In genomic region chr2:168976034-168976654, GRCh38 we compare ENCODE assay signal across 14 cellular contexts. TPM values are rescaled to one million over a fixed set of nuclear protein-coding genes. Genes with fewer than 3 reads are reported as not detected.
DNase-seq lines count a peak whose midpoint lies in the region; ATAC-seq and TF ChIP-seq lines count a peak whose summit lies in the region.
"Had no signal": no experiment of that assay in that cellular context is flagged by ENCODE, and none has a peak within 500 bp of the region (broad histone marks: within the 10 kb centered on the region; RNA-seq: fewer than 3 reads in every experiment).

No MANE protein-coding gene starts in this region.

- ATAC-seq in Right ventricle myocardium inferior (peak; percentile 37), HG02763 (IDR thresholded peaks at IDR 0.05; ENCODE audit: unreplicated experiment) (no peak), GM21786 (IDR thresholded peaks at IDR 0.05; ENCODE audit: unreplicated experiment) (no peak)
- ATAC-seq in stimulated activated naive CD8-positive, alpha-beta T cell treated with anti-CD3 and anti-CD28 coated beads, Interleukin-15, amount 100 ng/mL, for 72 hours, result peak; percentile 59

- H3K4me1 Mint-ChIP-seq in stimulated activated naive CD8-positive, alpha-beta T cell treated with anti-CD3 and anti-CD28 coated beads, Interleukin-15, amount 100 ng/mL, for 72 hours, result no peaks in the 10 kb centered on the region
- H3K4me1 Mint-ChIP-seq: activated naive CD4-positive, alpha-beta T cell treated with anti-CD3 and anti-CD28 coated beads, Interleukin-2, amount 10 ng/mL, durations not matched to agents 7 days and 5 days had no signal

- no peaks in the 10 kb centered on the region for H3K4me1 ChIP-seq in right atrium auricular region
- H3K4me1 ChIP-seq: stomach had no signal

- H3K4me3 Mint-ChIP-seq in stimulated activated naive CD8-positive, alpha-beta T cell treated with anti-CD3 and anti-CD28 coated beads, Interleukin-15, amount 100 ng/mL, for 72 hours, result no peak overlapping the region
- H3K4me3 Mint-ChIP-seq: activated naive CD4-positive, alpha-beta T cell treated with anti-CD3 and anti-CD28 coated beads, Interleukin-2, amount 10 ng/mL, durations not matched to agents 7 days and 5 days had no signal

- H3K27ac Mint-ChIP-seq in stimulated activated naive CD8-positive, alpha-beta T cell treated with anti-CD3 and anti-CD28 coated beads, Interleukin-15, amount 100 ng/mL, for 72 hours, result no peak overlapping the region
- H3K27ac Mint-ChIP-seq: activated naive CD4-positive, alpha-beta T cell treated with anti-CD3 and anti-CD28 coated beads, Interleukin-2, amount 10 ng/mL, durations not matched to agents 7 days and 5 days had no signal

- no peaks in the 10 kb centered on the region for H3K27me3 Mint-ChIP-seq in stimulated activated naive CD8-positive, alpha-beta T cell treated with anti-CD3 and anti-CD28 coated beads, Interleukin-15, amount 100 ng/mL, for 72 hours
- H3K27me3 Mint-ChIP-seq: activated naive CD4-positive, alpha-beta T cell treated with anti-CD3 and anti-CD28 coated beads, Interleukin-2, amount 10 ng/mL, durations not matched to agents 7 days and 5 days had no signal

- H3K36me3 ChIP-seq in right atrium auricular region, result no peaks in the 10 kb centered on the region
- H3K36me3 ChIP-seq: stomach had no signal

- DNase-seq in Right ventricle myocardium inferior (ENCODE audit: missing footprints) (no peak), right atrium auricular region (ENCODE audit: low spot score) (no peak), NCI-H748 treated with DMSO at 0.1 percent for 48 hours (lab: John Stamatoyannopoulos, UW) (peak; percentile 24), cerebellar cortex (ENCODE audit: low spot score) (peak; percentile 1)
- no peak for DNase-seq in stimulated activated naive CD8-positive, alpha-beta T cell treated with anti-CD3 and anti-CD28 coated beads, Interleukin-15, amount 100 ng/mL, for 72 hours
- no peak for DNase-seq in effector CD4-positive, alpha-beta T cell
- DNase-seq: activated CD4-positive, alpha-beta T cell treated with anti-CD3 and anti-CD28 coated beads, Interleukin-2, amount 50 U/mL, for 4 hours; activated naive CD4-positive, alpha-beta T cell treated with anti-CD3 and anti-CD28 coated beads, Interleukin-2, amount 10 ng/mL, durations not matched to agents 7 days and 5 days; NK-92 treated with Interleukin-12 subunit alpha and Interleukin-12 subunit beta, amount 100 ng/mL, for 24 hours; stimulated activated CD4-positive, alpha-beta T cell treated with anti-CD3 and anti-CD28 coated beads, Interleukin-4, amount 100 ng/mL, for 24 hours; stomach had no signal

- H3K9me3 Mint-ChIP-seq in stimulated activated naive CD8-positive, alpha-beta T cell treated with anti-CD3 and anti-CD28 coated beads, Interleukin-15, amount 100 ng/mL, for 72 hours, result no peaks in the 10 kb centered on the region
- H3K9me3 Mint-ChIP-seq: activated naive CD4-positive, alpha-beta T cell treated with anti-CD3 and anti-CD28 coated beads, Interleukin-2, amount 10 ng/mL, durations not matched to agents 7 days and 5 days had no signal

- no peak overlapping the region for H3K4me3 ChIP-seq in right atrium auricular region
- H3K4me3 ChIP-seq: stomach had no signal

- no peak for TF ChIP-seq CTCF in right atrium auricular region (IDR thresholded peaks at IDR 0.05)

- peak overlapping the region in 1 of 2 donors; percentile 61 for H3K27ac ChIP-seq in right atrium auricular region
- H3K27ac ChIP-seq: stomach had no signal

- no peaks in the 10 kb centered on the region for H3K9me3 ChIP-seq in right atrium auricular region
- H3K9me3 ChIP-seq: stomach had no signal

- intact Hi-C loops in Right ventricle myocardium inferior (cut with DNase I), result no loop called here

- H3K27me3 ChIP-seq in right atrium auricular region, result no peaks in the 10 kb centered on the region
- H3K27me3 ChIP-seq: stomach had no signal

RNA-seq across cellular contexts. Expression of gene ABCB11, which starts 55.0 kb away (rescaled TPM):
- 0.32 TPM for total RNA-seq in Right ventricle myocardium inferior
- total RNA-seq in right atrium auricular region, result under 1 TPM; 0.12 to 0.33 TPM
- total RNA-seq: fibroblast of lung had no signal

Comparison
In these comparisons a context has a peak if more than half of its experiments do, and no peak if none do; other contexts are left out.
1. ATAC-seq: peak in Right ventricle myocardium inferior (single experiment) and stimulated activated naive CD8-positive, alpha-beta T cell treated with anti-CD3 and anti-CD28 coated beads, Interleukin-15, amount 100 ng/mL, for 72 hours (single experiment); none in HG02763 (single experiment) and GM21786 (single experiment).
2. DNase-seq: peak in NCI-H748 treated with DMSO at 0.1 percent for 48 hours (single experiment) and cerebellar cortex (single experiment); none in Right ventricle myocardium inferior (single experiment), right atrium auricular region (single experiment), stimulated activated naive CD8-positive, alpha-beta T cell treated with anti-CD3 and anti-CD28 coated beads, Interleukin-15, amount 100 ng/mL, for 72 hours (0 of 2) and effector CD4-positive, alpha-beta T cell (single experiment).